28 cellular contexts compared by ENCODE assay signal in genomic region chr17:82085031-82085861, GRCh38.
"Had no signal": no experiment of that assay in that cellular context is flagged by ENCODE, and none has a peak within 500 bp of the region (broad histone marks: within the 10 kb centered on the region; RNA-seq: fewer than 3 reads in every experiment).

No MANE protein-coding gene starts in this region.

- DNase-seq: activated CD4-positive, alpha-beta memory T cell treated with anti-CD3 and anti-CD28 coated beads for 36 hours; activated CD4-positive, alpha-beta T cell treated with anti-CD3 and anti-CD28 coated beads for 36 hours; activated CD4-positive, alpha-beta T cell treated with anti-CD3 and anti-CD28 coated beads, Interleukin-2, amount 10 ng/mL, durations not matched to agents 7 days and 5 days; activated CD8-positive, alpha-beta memory T cell treated with anti-CD3 and anti-CD28 coated beads, Interleukin-2, amount 50 U/mL, for 4 hours; activated gamma-delta T cell treated with Interleukin-2 at 50 U/mL for 16 hours; activated naive CD4-positive, alpha-beta T cell treated with anti-CD3 and anti-CD28 coated beads for 36 hours; activated T-cell treated with anti-CD3 and anti-CD28 coated beads for 4 hours; activated T-cell treated with anti-CD3 and anti-CD28 coated beads, Interleukin-2, amount 50 U/mL, for 4 hours; adrenal gland; body of pancreas; cerebellar nuclear complex; NCI-H1092 treated with DMSO at 0.1 percent for 48 hours; NCI-H1417; NCI-H146; NCI-H187 treated with DMSO at 0.1 percent for 48 hours; NCI-H2081 treated with DMSO at 0.1 percent for 48 hours; NCI-H226; NCI-H524 treated with DMSO at 0.1 percent for 48 hours; Peyer's patch; Right ventricle myocardium superior; RPMI8226; SJCRH30 had no signal

- H3K4me3 ChIP-seq: adrenal gland, body of pancreas, breast epithelium, Peyer's patch, SJCRH30, SK-N-MC had no signal

- H3K27me3 ChIP-seq: adrenal gland, body of pancreas, breast epithelium, Peyer's patch, SJCRH30 had no signal

- H3K4me1 ChIP-seq: adrenal gland, body of pancreas, breast epithelium, Peyer's patch, SJCRH30 had no signal

- H3K27ac ChIP-seq: adrenal gland, body of pancreas, breast epithelium, KMS-11, Peyer's patch, SJCRH30, SK-N-MC had no signal

- H3K9me3 ChIP-seq: adrenal gland, body of pancreas, breast epithelium, Peyer's patch, SJCRH30 had no signal

- H3K4me2 ChIP-seq: KMS-11 had no signal

- H3K9ac ChIP-seq: KMS-11 had no signal

- ATAC-seq: activated CD4-positive, alpha-beta T cell treated with anti-CD3 and anti-CD28 coated beads for 36 hours; activated CD4-positive, CD25-positive, alpha-beta regulatory T cell treated with anti-CD3 and anti-CD28 coated beads, Interleukin-2, amount 50 U/mL, for 24 hours; activated naive CD4-positive, alpha-beta T cell treated with anti-CD3 and anti-CD28 coated beads, Interleukin-2, amount 50 U/mL, for 72 hours; activated T-cell treated with anti-CD3 and anti-CD28 coated beads, Interleukin-2, amount 50 U/mL, for 4 hours; body of pancreas; WTC11 had no signal
